In the genomic region with DNA sequence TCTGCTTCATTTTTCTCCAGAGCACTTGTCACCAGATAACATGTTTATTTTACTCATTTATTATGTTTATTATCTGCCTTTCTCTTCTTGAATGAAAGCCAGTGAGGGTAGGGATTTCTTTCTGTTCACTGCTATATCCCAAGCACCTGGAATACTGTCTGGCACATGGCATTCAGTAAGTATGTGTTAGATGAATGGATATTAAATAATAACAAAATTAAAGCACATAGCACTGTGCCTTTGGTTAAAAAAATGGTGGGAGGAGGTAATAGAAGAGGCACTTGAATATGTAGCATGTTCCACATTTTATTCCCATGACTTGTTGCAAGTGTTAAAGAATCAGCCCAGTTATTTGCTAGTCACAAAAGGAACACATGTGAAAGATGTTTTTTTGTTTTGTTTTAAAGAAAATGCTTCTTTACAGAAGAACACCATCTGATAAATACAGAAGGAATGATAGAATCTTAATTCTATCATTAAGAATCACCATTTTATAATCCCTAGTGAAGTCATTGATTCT, we compare ENCODE assay signal across 18 cellular contexts.
"Had no signal": no experiment of that assay in that cellular context is flagged by ENCODE, and none has a peak within 500 bp of the region (broad histone marks: within the 10 kb centered on the region; RNA-seq: fewer than 3 reads in every experiment).

No MANE protein-coding gene starts in this region.

- H3K27ac ChIP-seq: body of pancreas, ovary, tibial artery had no signal

- ATAC-seq: activated CD8-positive, alpha-beta T cell treated with anti-CD3 and anti-CD28 coated beads for 36 hours; activated T-cell treated with anti-CD3 and anti-CD28 coated beads, Interleukin-2, amount 50 U/mL, for 72 hours; body of pancreas; gastroesophageal sphincter; stimulated activated naive B cell treated with anti-CD40 and anti-IgM and Interleukin-4, amounts not matched to agents 10 μg/mL and 1 μg/mL and 100 μg/mL, for 72 hours; T-helper 17 cell; WTC11 had no signal

- H3K27me3 ChIP-seq: body of pancreas, gastroesophageal sphincter, ovary, sigmoid colon, tibial artery had no signal

- DNase-seq: activated CD4-positive, alpha-beta T cell treated with anti-CD3 and anti-CD28 coated beads for 48 hours; activated CD8-positive, alpha-beta T cell treated with anti-CD3 and anti-CD28 coated beads for 36 hours; activated gamma-delta T cell treated with Interleukin-2 at 50 U/mL for 16 hours; activated T-cell treated with anti-CD3 and anti-CD28 coated beads, Interleukin-2, amount 50 U/mL, for 72 hours; amniotic stem cell; body of pancreas; dermis blood vessel endothelial cell; endodermal cell; mammary epithelial cell; ovary; sigmoid colon; stimulated activated CD4-positive, alpha-beta T cell treated with anti-CD3 and anti-CD28 coated beads, Interleukin-2, amount 100 ng/mL, for 48 hours; stimulated activated naive B cell treated with anti-CD40 and anti-IgM and Interleukin-4, amounts not matched to agents 10 μg/mL and 1 μg/mL and 100 μg/mL, for 72 hours; T-helper 17 cell; tibial artery had no signal

- H3K9me3 ChIP-seq: body of pancreas, gastroesophageal sphincter, ovary, sigmoid colon, tibial artery had no signal

- H3K36me3 ChIP-seq: gastroesophageal sphincter, ovary, sigmoid colon, tibial artery had no signal

- H3K4me3 ChIP-seq: body of pancreas, gastroesophageal sphincter, ovary, sigmoid colon, tibial artery had no signal

- H3K4me1 ChIP-seq: body of pancreas had no signal

- FAIRE-seq: islet of Langerhans had no signal
